8 cellular contexts compared by ENCODE assay signal in the genomic region with DNA sequence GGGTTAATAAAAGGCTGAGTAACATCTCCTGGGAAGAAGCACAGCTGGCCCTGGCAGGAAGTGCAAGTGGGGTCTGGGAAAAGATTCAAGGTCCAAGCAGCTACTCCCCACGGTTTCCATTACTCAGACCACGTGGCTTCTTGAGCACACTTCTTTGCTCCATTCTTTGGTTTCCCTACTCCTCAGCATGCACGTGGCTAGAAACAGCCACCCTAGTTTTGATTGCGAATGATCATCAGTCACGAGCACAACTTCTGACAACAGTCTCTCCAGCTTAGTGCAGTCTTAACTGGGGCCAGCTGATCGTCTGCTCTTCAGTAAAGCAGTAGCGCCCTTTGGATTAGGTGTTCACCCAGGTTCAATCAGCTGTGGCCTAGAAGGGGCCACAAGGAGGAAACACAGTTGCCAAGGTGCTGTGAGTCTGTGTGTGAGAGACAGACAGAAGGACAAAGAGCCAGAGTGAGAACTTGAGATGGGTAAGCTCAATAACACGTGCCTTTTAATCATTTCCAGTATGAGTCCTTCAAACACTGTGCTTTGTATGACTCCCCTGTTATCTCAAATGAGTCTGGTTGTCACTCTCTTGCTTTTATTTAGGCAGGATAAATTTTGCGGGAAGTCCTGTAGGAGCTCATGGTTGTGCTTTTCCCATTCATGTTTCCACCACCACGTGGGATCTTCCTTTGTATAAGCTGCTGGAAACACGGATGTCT. TPM values are rescaled to one million over a fixed set of nuclear protein-coding genes. Genes with fewer than 3 reads are reported as not detected.
DNase-seq lines count a peak whose midpoint lies in the region; ATAC-seq lines count a peak whose summit lies in the region.

No MANE protein-coding gene starts in this region.

- no peaks in the 10 kb centered on the region for H3K4me1 Mint-ChIP-seq in activated naive CD8-positive, alpha-beta T cell treated with anti-CD3 and anti-CD28 coated beads, Interleukin-2, amount 10 ng/mL, durations not matched to agents 7 days and 5 days

- no peaks in the 10 kb centered on the region for H3K27me3 ChIP-seq in skeletal muscle tissue (ENCODE audit: control insufficient read depth in 3 of 3, insufficient read depth in 3 of 3, low read length in 3 of 3)

- no peaks in the 10 kb centered on the region for H3K36me3 Mint-ChIP-seq in activated naive CD8-positive, alpha-beta T cell treated with anti-CD3 and anti-CD28 coated beads, Interleukin-2, amount 10 ng/mL, durations not matched to agents 7 days and 5 days

- no peak overlapping the region for H3K27ac Mint-ChIP-seq in activated naive CD8-positive, alpha-beta T cell treated with anti-CD3 and anti-CD28 coated beads, Interleukin-2, amount 10 ng/mL, durations not matched to agents 7 days and 5 days

- peak; percentile 23 for DNase-seq in H4 (ENCODE audit: low spot score)
- no peak for DNase-seq in activated naive CD8-positive, alpha-beta T cell treated with anti-CD3 and anti-CD28 coated beads, Interleukin-2, amount 10 ng/mL, durations not matched to agents 7 days and 5 days
- DNase-seq in left ventricle myocardium superior: peak; percentile 54
- DNase-seq in Ammon's horn (ENCODE audit: low spot score): no peak
- no peak for DNase-seq in SK-N-DZ (ENCODE audit: low spot score)

- no peaks in the 10 kb centered on the region for H3K9me3 ChIP-seq in skeletal muscle tissue (ENCODE audit: control insufficient read depth in 3 of 3, low read length in 3 of 3)

- H3K4me3 Mint-ChIP-seq in activated naive CD8-positive, alpha-beta T cell treated with anti-CD3 and anti-CD28 coated beads, Interleukin-2, amount 10 ng/mL, durations not matched to agents 7 days and 5 days: peak overlapping the region; percentile 41

- no peak for ATAC-seq in activated naive CD8-positive, alpha-beta T cell treated with anti-CD3 and anti-CD28 coated beads, Interleukin-2, amount 10 ng/mL, durations not matched to agents 7 days and 5 days (ENCODE audit: low read depth)
- ATAC-seq in left ventricle myocardium superior (peak; percentile 54), HG02623 (IDR thresholded peaks at IDR 0.05; ENCODE audit: unreplicated experiment) (no peak), HG03135 (IDR thresholded peaks at IDR 0.05; ENCODE audit: unreplicated experiment) (no peak)

- peaks cover 5 to 16% (median 14%) of the 10 kb centered on the region in 3 donors for H3K4me1 ChIP-seq in skeletal muscle tissue (ENCODE audit: control insufficient read depth in 3 of 3, insufficient read depth in 3 of 3, low read length in 3 of 3)

- H3K9ac ChIP-seq in skeletal muscle tissue (ENCODE audit: low read depth in 1 of 3, low read length in 3 of 3): no peak overlapping the region

- H3K27ac ChIP-seq in skeletal muscle tissue (ENCODE audit: low read depth, low read length): peak overlapping the region; percentile 84

- intact Hi-C loops in left ventricle myocardium superior (cut with micrococcal nuclease): no loop called here

- H3K4me3 ChIP-seq in skeletal muscle tissue (ENCODE audit: low read length in 3 of 3): peak overlapping the region in 1 of 3 donors; percentile 75

- peaks cover 51% of the 10 kb centered on the region for H3K27me3 Mint-ChIP-seq in activated naive CD8-positive, alpha-beta T cell treated with anti-CD3 and anti-CD28 coated beads, Interleukin-2, amount 10 ng/mL, durations not matched to agents 7 days and 5 days

- POLR2A ChIA-PET in activated naive CD8-positive, alpha-beta T cell treated with anti-CD3 and anti-CD28 coated beads, Interleukin-2, amount 10 ng/mL, durations not matched to agents 7 days and 5 days (lab: Charles Lee): no interaction called here

- H3K9me3 Mint-ChIP-seq in activated naive CD8-positive, alpha-beta T cell treated with anti-CD3 and anti-CD28 coated beads, Interleukin-2, amount 10 ng/mL, durations not matched to agents 7 days and 5 days: no peaks in the 10 kb centered on the region

- no peaks in the 10 kb centered on the region for H3K36me3 ChIP-seq in skeletal muscle tissue (ENCODE audit: control insufficient read depth in 3 of 3, insufficient read depth in 3 of 3, low read length in 3 of 3)

RNA-seq across cellular contexts. Expression of a gene that starts 1.0 kb away (rescaled TPM):
- 36.0 and 37.1 TPM in 2 replicates for total RNA-seq in H4 (2014; rRNA removed; shearing (Covaris generic))
- under 1 TPM; 0.61 to 0.65 TPM for total RNA-seq in activated naive CD8-positive, alpha-beta T cell treated with anti-CD3 and anti-CD28 coated beads, Interleukin-2, amount 10 ng/mL, durations not matched to agents 7 days and 5 days
- total RNA-seq in left ventricle myocardium superior (56.4 TPM), skeletal muscle tissue (15.1 TPM)
- 63.4 and 64.4 TPM in 2 replicates for polyA plus RNA-seq in SK-N-DZ (2014; cell fraction: cytosol; rRNA removed)
- 26.6 and 30.5 TPM in 2 replicates for polyA plus RNA-seq in SK-N-DZ (2014; cell fraction: nucleus; rRNA removed)

Comparison
In these comparisons a context has a peak if more than half of its experiments do, and no peak if none do; other contexts are left out.
1. DNase-seq: peak in H4 (single experiment) and left ventricle myocardium superior (single experiment); none in activated naive CD8-positive, alpha-beta T cell treated with anti-CD3 and anti-CD28 coated beads, Interleukin-2, amount 10 ng/mL, durations not matched to agents 7 days and 5 days (single experiment), Ammon's horn (single experiment) and SK-N-DZ (single experiment).